In the genomic region with DNA sequence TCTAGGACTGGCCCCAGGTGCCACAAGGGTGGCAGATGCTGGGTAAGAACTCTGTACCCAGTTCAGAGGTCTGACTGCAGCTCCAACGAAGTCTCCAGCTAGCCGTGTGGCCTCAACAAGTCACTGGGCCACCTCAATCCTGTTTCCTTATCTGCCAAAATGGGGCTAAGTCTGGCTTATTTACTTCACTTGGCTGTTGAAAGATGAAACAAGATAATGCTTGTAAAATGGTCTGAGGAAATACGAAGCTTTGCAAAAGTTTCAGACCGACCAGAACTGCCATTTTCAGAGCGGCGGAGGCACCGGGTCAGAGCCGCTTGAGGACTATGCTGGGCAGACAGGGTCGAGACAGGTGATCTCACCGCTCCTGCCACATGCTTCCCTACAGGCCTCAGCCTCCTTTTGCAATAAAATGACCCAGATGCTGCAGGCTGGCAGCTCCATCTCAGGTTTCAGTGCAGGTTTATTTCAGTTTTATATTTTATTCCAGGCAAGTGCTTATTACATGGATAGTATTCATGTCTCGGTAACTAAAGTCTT, we compare ENCODE assay signal across 14 cellular contexts. TPM values are rescaled to one million over a fixed set of nuclear protein-coding genes. Genes with fewer than 3 reads are reported as not detected.
DNase-seq lines count a peak whose midpoint lies in the region; ATAC-seq, FAIRE-seq and TF ChIP-seq lines count a peak whose summit lies in the region.
"Had no signal": no experiment of that assay in that cellular context is flagged by ENCODE, and none has a peak within 500 bp of the region (broad histone marks: within the 10 kb centered on the region; RNA-seq: fewer than 3 reads in every experiment).

No MANE protein-coding gene starts in this region.

- peaks cover 3% of the 10 kb centered on the region; the same call in 1 of the 2 replicates for H4K20me1 ChIP-seq in SK-N-SH (ENCODE audit: insufficient read depth)

- intact Hi-C loops in kidney (cut with DNase I) = loop anchor here (5.0 kb wide), 1 partner anchor 34 kb away; no protein-coding TSS in a partner anchor

- DNase-seq in SK-N-SH (peak; percentile 12), left lobe of liver (ENCODE audit: low spot score) (no peak), small intestine (peak; percentile 90), kidney (no peak), RKO (ENCODE audit: low spot score) (no peak), HCEC 1CT (no peak)
- DNase-seq: activated CD4-positive, alpha-beta T cell treated with anti-CD3 and anti-CD28 coated beads, Interleukin-2, amount 50 U/mL, for 48 hours; activated naive CD4-positive, alpha-beta T cell treated with anti-CD3 and anti-CD28 coated beads for 36 hours; MG63; NCI-H345; spleen had no signal

- H3K27me3 ChIP-seq in SK-N-SH (ENCODE audit: insufficient read depth) (no peaks in the 10 kb centered on the region), small intestine (ENCODE audit: control insufficient read depth in 2 of 2, insufficient read depth in 2 of 2, low read length in 2 of 2) (no peaks in the 10 kb centered on the region)
- H3K27me3 ChIP-seq: MG63, spleen had no signal

- no peak overlapping the region for H3K4me2 ChIP-seq in SK-N-SH

- H3F3A ChIP-seq in SK-N-SH (replicated peaks; ENCODE audit: insufficient read depth) = peaks cover 10% of the 10 kb centered on the region

- H3K9ac ChIP-seq in SK-N-SH (no peak overlapping the region), kidney (ENCODE audit: low read length in 2 of 2) (peak overlapping the region in 1 of 2 donors; percentile 65)

- no peaks in the 10 kb centered on the region for H3K9me3 ChIP-seq in SK-N-SH
- no peaks in the 10 kb centered on the region for H3K9me3 ChIP-seq in small intestine (ENCODE audit: control insufficient read depth, low read depth)
- H3K9me3 ChIP-seq in kidney (ENCODE audit: control insufficient read depth in 1 of 2, low read length in 2 of 2) = no peaks in the 10 kb centered on the region
- H3K9me3 ChIP-seq: MG63, spleen had no signal

- ATAC-seq in SK-N-SH treated with all-trans-retinoic acid at 6 μM for 48 hours (no peak), left lobe of liver (peak; percentile 68)

- TF ChIP-seq EP300 in SK-N-SH (IDR thresholded peaks at IDR 0.05; ENCODE audit: borderline replicate concordance in 1 of 2, low read depth in 1 of 2, low read length in 1 of 2) = no peak

- CTCF ChIA-PET in SK-N-SH (lab: Yijun Ruan, JAX) = interaction anchor here (1.2 to 26.4 kb wide), 9 partner anchors 8 to 55 kb away, joined by 3 to 654 read pairs (median 9); a partner anchor contains a TSS

- POLR2A ChIA-PET in SK-N-SH (lab: Yijun Ruan, JAX) = interaction anchor here (2.7 to 3.5 kb wide), 2 partner anchors 9 to 33 kb away, joined by 26 to 27 read pairs; no protein-coding TSS in a partner anchor

- no peak for FAIRE-seq in small intestine (lab: Jason Lieb, UNC)
- no peak for FAIRE-seq in kidney (lab: Jason Lieb, UNC)
- FAIRE-seq: RCC 7860 had no signal

- H3K36me3 ChIP-seq in SK-N-SH (replicated peaks in 1 of 2; ENCODE audit: control insufficient read depth in 1 of 2, insufficient read depth in 2 of 2, low read length in 1 of 2) (peaks cover 3 to 39% of the 10 kb centered on the region in 2 experiments), small intestine (ENCODE audit: control insufficient read depth in 2 of 2, insufficient read depth in 2 of 2, low read length in 2 of 2) (peaks cover 0 to 7% of the 10 kb centered on the region in 2 donors), kidney (ENCODE audit: control insufficient read depth in 1 of 2, insufficient read depth in 2 of 2, low read length in 2 of 2) (no peaks in the 10 kb centered on the region)
- H3K36me3 ChIP-seq: MG63 had no signal

- H3K4me1 ChIP-seq in SK-N-SH (ENCODE audit: control insufficient read depth in 1 of 2, insufficient read depth in 2 of 2, low read depth in 1 of 2, low read length in 1 of 2) = peaks cover 0 to 68% of the 10 kb centered on the region in 2 experiments; a peak in 1 of 4 replicates
- peaks cover 2 to 4% of the 10 kb centered on the region in 2 donors for H3K4me1 ChIP-seq in small intestine (ENCODE audit: control insufficient read depth in 2 of 2, insufficient read depth in 1 of 2, low read depth in 1 of 2, low read length in 1 of 2)
- peaks cover 8 to 17% of the 10 kb centered on the region in 2 donors for H3K4me1 ChIP-seq in kidney (ENCODE audit: control insufficient read depth in 1 of 2, insufficient read depth in 1 of 2, low read depth in 1 of 2, low read length in 2 of 2)

- H3K27ac ChIP-seq in SK-N-SH (ENCODE audit: low read depth in 2 of 2, low read length in 1 of 2) (peak overlapping the region; percentile 36 to 47; a peak in 3 of 4 replicates), VCaP (peak overlapping the region; percentile 83), small intestine (ENCODE audit: low read depth in 1 of 2, low read length in 1 of 2) (peak overlapping the region; percentile 28 to 84), kidney (ENCODE audit: low read depth in 2 of 2, low read length in 2 of 2) (peak overlapping the region in 1 of 2 donors; percentile 27)

- no peak overlapping the region for H2AFZ ChIP-seq in SK-N-SH (ENCODE audit: low read depth)

- no peaks in the 10 kb centered on the region for H3K9me2 ChIP-seq in SK-N-SH

- H3K79me2 ChIP-seq in SK-N-SH (ENCODE audit: insufficient read depth) = no peaks in the 10 kb centered on the region

- WGBS in SK-N-SH (ENCODE audit: low lambda C conversion rate) = 85% methylated on average over 11 of the region's 11 CpGs
- WGBS in small intestine, 3 donors = 25 to 76% (median 51%) methylated on average over 11 of the region's 11 CpGs

- TF ChIP-seq RAD21 in SK-N-SH (IDR thresholded peaks at IDR 0.05; ENCODE audit: low read length) = no peak

- TF ChIP-seq CTCF in SK-N-SH (IDR thresholded peaks at IDR 0.05) (no peak), VCaP (conservative IDR thresholded peaks at IDR 0.05) (no peak), kidney (IDR thresholded peaks at IDR 0.05; ENCODE audit: borderline replicate concordance, extremely low read depth, insufficient read depth) (no peak)

- H3K4me3 ChIP-seq in SK-N-SH (ENCODE audit: low read depth in 2 of 2, low read length in 1 of 2) = no peak overlapping the region
- H3K4me3 ChIP-seq in small intestine (ENCODE audit: low read depth in 1 of 2, low read length in 2 of 2) = no peak overlapping the region
- H3K4me3 ChIP-seq in kidney (ENCODE audit: low read length in 2 of 2) = no peak overlapping the region
- H3K4me3 ChIP-seq: MG63, spleen had no signal

TF ChIP-seq in SK-N-SH, 30 proteins besides CTCF, POLR2A, EP300 and RAD21 (continues in another document):
- TF ChIP-seq CHD2 (IDR thresholded peaks at IDR 0.05; ENCODE audit: low read length, partially characterized antibody) = no peak
- TF ChIP-seq RCOR1 (IDR thresholded peaks at IDR 0.05; ENCODE audit: low read length) = no peak
- no peak for TF ChIP-seq SIN3A (IDR thresholded peaks at IDR 0.05; ENCODE audit: borderline replicate concordance, low read depth, low read length)
- no peak for TF ChIP-seq MXI1 (IDR thresholded peaks at IDR 0.05; ENCODE audit: low read depth, low read length)
- no peak for TF ChIP-seq FOXJ3 (CRISPR knock-in tag; IDR thresholded peaks at IDR 0.05)
- no peak for TF ChIP-seq FOXM1 (IDR thresholded peaks at IDR 0.05; ENCODE audit: low read depth)
- no peak for TF ChIP-seq TCF12 (IDR thresholded peaks at IDR 0.05)

TF ChIP-seq in SK-N-SH treated with all-trans-retinoic acid at 6 μM for 48 hours, 23 proteins besides CTCF, POLR2A, EP300 and RAD21:
- no peak for TF ChIP-seq ESRRG (CRISPR knock-in tag; IDR thresholded peaks at IDR 0.05)
- TF ChIP-seq ZFP30 (CRISPR knock-in tag; IDR thresholded peaks at IDR 0.05) = no peak

RNA-seq across cellular contexts. Expression of a gene that starts 17.2 kb away (rescaled TPM):
- polyA plus RNA-seq in SK-N-SH (2012; rRNA removed) (7.1 and 7.4 TPM in 2 replicates), small intestine (10 to 100 TPM in 1 of 3 donors, 1 to 10 TPM in 2; 4.2 to 11.6 (median 4.6) TPM), kidney (ENCODE audit: insufficient read depth, low read depth, low replicate concordance) (3.7 TPM)
- 3.2 and 4.4 TPM in 2 replicates for polyA plus RNA-seq in SK-N-SH (2012; cell fraction: cytosol; rRNA removed)
- polyA plus RNA-seq in SK-N-SH (2012; cell fraction: nucleus; rRNA removed) = 50.2 and 76.3 TPM in 2 replicates
- total RNA-seq in left lobe of liver (8.6 TPM), kidney (39.8 TPM)

RNA-seq across cellular contexts. Expression of a gene that starts 46.4 kb away (rescaled TPM):
- 85.9 and 98.6 TPM in 2 replicates for polyA plus RNA-seq in SK-N-SH (2012; rRNA removed)
- 18.0 and 30.4 TPM in 2 replicates for polyA plus RNA-seq in SK-N-SH (2012; cell fraction: cytosol; rRNA removed)
- 605 and 826 TPM in 2 replicates for polyA plus RNA-seq in SK-N-SH (2012; cell fraction: nucleus; rRNA removed)
- total RNA-seq in left lobe of liver = 18.7 TPM
- polyA plus RNA-seq in small intestine = 10 to 100 TPM; 32.2 to 55.9 (median 42.4) TPM
- total RNA-seq in kidney = 58.0 TPM
- polyA plus RNA-seq in kidney (ENCODE audit: insufficient read depth, low read depth, low replicate concordance) = 33.7 TPM

RNA-seq across cellular contexts. Expression of a gene that starts 47.4 kb away (rescaled TPM):
- polyA plus RNA-seq in SK-N-SH (2012; rRNA removed) (26.7 and 29.0 TPM in 2 replicates), small intestine (10 to 100 TPM in 1 of 3 donors, 1 to 10 TPM in 2; 4.5 to 15.2 (median 8.1) TPM), kidney (ENCODE audit: insufficient read depth, low read depth, low replicate concordance) (9.1 TPM)
- 26.0 and 27.0 TPM in 2 replicates for polyA plus RNA-seq in SK-N-SH (2012; cell fraction: cytosol; rRNA removed)
- 38.2 and 50.3 TPM in 2 replicates for polyA plus RNA-seq in SK-N-SH (2012; cell fraction: nucleus; rRNA removed)
- total RNA-seq in left lobe of liver (8.7 TPM), kidney (24.4 TPM)

Comparison
In these comparisons a context has a peak if more than half of its experiments do, and no peak if none do; other contexts are left out.
1. DNase-seq: peak in SK-N-SH (single experiment) and small intestine (single experiment); none in left lobe of liver (single experiment), kidney (single experiment), RKO (single experiment) and HCEC 1CT (single experiment).